In the genomic region with DNA sequence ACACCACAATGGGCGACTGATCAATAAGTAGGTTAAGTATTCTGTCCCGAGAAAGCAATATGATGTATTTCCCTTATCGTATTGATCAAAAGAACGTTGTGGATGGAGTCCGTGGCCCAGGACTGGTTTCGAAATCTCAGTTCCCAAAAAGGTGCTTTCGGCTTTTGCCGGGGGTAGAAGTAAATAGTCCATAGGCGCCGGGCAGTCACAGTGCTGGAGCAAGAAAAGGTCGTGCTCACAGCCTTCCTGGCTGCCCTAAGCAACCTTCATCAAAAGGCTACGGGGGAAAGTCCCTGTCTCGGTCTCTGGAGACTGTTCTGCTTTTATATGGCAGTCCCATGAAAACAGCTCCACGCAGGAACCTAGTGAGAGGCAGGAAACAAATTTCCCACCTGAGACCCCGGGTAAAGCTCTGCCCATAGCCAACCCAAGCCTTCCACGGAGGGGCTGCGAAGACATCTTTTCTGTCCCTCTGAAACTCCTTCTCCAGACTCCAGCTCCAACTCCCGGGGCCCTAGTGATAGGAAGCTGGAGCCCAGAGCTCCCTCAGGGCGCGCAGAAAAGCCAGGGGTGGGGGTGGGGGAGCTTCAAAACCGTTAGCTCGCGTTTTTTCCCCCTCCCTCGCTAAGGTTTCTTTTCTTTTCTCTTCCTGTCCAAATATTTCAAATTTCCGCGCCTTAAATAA, we compare ENCODE assay signal across 7 cellular contexts. TPM values are rescaled to one million over a fixed set of nuclear protein-coding genes. Genes with fewer than 3 reads are reported as not detected.
DNase-seq lines count a peak whose midpoint lies in the region; ATAC-seq and TF ChIP-seq lines count a peak whose summit lies in the region.

No MANE protein-coding gene starts in this region.

- ATAC-seq in GM21528 (IDR thresholded peaks at IDR 0.05; ENCODE audit: low FRiP score, unreplicated experiment) = peak; percentile 56

- no peaks in the 10 kb centered on the region for H3K9me3 ChIP-seq in HUES64 (ENCODE audit: insufficient read depth, low read depth, low read length)
- no peaks in the 10 kb centered on the region for H3K9me3 ChIP-seq in stomach

- DNase-seq in GM03348 (ENCODE audit: low spot score) (peak; percentile 71), SHP77 treated with DMSO at 0.1 percent for 48 hours (lab: John Stamatoyannopoulos, UW) (peak; percentile 83), cardiac fibroblast (ENCODE audit: low read depth in 2 of 2) (peak; percentile 51 to 69), kidney epithelial cell (ENCODE audit: low read depth) (no peak), stomach (no peak)

- intact Hi-C loops in stomach (cut with DNase I; ENCODE audit: low total_unique reads) = no loop called here

- H3K4me1 ChIP-seq in HUES64 (ENCODE audit: insufficient read depth, low read length) (peaks cover 24% of the 10 kb centered on the region), stomach (peaks cover 0 to 28% (median 18%) of the 10 kb centered on the region in 4 donors)

- H3K36me3 ChIP-seq in HUES64 (ENCODE audit: insufficient read depth, low read length) (no peaks in the 10 kb centered on the region), kidney epithelial cell (ENCODE audit: control insufficient read depth, insufficient read depth, low read length) (no peaks in the 10 kb centered on the region), stomach (no peaks in the 10 kb centered on the region)

- peak overlapping the region; percentile 52 for H3K4me3 ChIP-seq in HUES64 (ENCODE audit: low read length)
- peak overlapping the region; percentile 79 to 80 for H3K4me3 ChIP-seq in cardiac fibroblast (replicated peaks in 1 of 2; ENCODE audit: low read depth in 2 of 2, low read length in 2 of 2)
- H3K4me3 ChIP-seq in kidney epithelial cell (ENCODE audit: low read depth, low read length) = peak overlapping the region; percentile 49
- peak overlapping the region; percentile 76 to 97 (median 84) for H3K4me3 ChIP-seq in stomach

- no peak for TF ChIP-seq POLR2A in stomach (IDR thresholded peaks at IDR 0.05)

- 2% methylated on average over 26 of the region's 26 CpGs for WGBS in HUES64
- 3 to 5% (median 4%) methylated on average over 26 of the region's 26 CpGs for WGBS in stomach, 5 donors

- no peak overlapping the region for H3K9ac ChIP-seq in HUES64 (ENCODE audit: low read depth, low read length)

- H3K27me3 ChIP-seq in HUES64 (ENCODE audit: insufficient read depth, low read length) = peaks cover 99% of the 10 kb centered on the region
- H3K27me3 ChIP-seq in kidney epithelial cell (ENCODE audit: control insufficient read depth, insufficient read depth, low read length) = peaks cover 38% of the 10 kb centered on the region
- H3K27me3 ChIP-seq in stomach = peaks cover 0 to 31% (median 13%) of the 10 kb centered on the region in 3 donors

- TF ChIP-seq EP300 in stomach (IDR thresholded peaks at IDR 0.05) = no peak

- no peak for TF ChIP-seq CTCF in cardiac fibroblast (IDR thresholded peaks at IDR 0.05; ENCODE audit: low read depth, low read length)
- TF ChIP-seq CTCF in kidney epithelial cell (IDR thresholded peaks at IDR 0.05; ENCODE audit: insufficient read depth, low read length, poor library complexity, severe bottlenecking) = no peak
- TF ChIP-seq CTCF in stomach (IDR thresholded peaks at IDR 0.05) = no peak

- H3K27ac ChIP-seq in HUES64 (ENCODE audit: low read depth, low read length) (no peak overlapping the region), stomach (peak overlapping the region; percentile 84 to 94 (median 89))

RNA-seq across cellular contexts. Expression of gene CDKN2C, which starts 7.0 kb away (rescaled TPM):
- polyA plus RNA-seq in HUES64 (2013, experiment 1 of 2) = not detected
- 0.32 TPM for polyA plus RNA-seq in HUES64 (2013, experiment 2 of 2)
- total RNA-seq in kidney epithelial cell = 0.07 and 0.13 TPM in 2 replicates
- 10 to 100 TPM in 2 of 5 donors, 1 to 10 TPM in 3; 3.5 to 11.7 (median 9.4) TPM for total RNA-seq in stomach
- polyA plus RNA-seq in stomach = 10 to 100 TPM in 2 of 3 donors, 1 to 10 TPM in 1; 9.7 to 14.1 (median 12.5) TPM

RNA-seq across cellular contexts. Expression of gene FAF1, which starts 17.0 kb away (rescaled TPM):
- 57.9 TPM for polyA plus RNA-seq in HUES64 (2013, experiment 1 of 2)
- 62.6 TPM for polyA plus RNA-seq in HUES64 (2013, experiment 2 of 2)
- 57.8 and 61.3 TPM in 2 replicates for total RNA-seq in kidney epithelial cell
- 100 to 1,000 TPM in 1 of 5 donors, 10 to 100 TPM in 4; 22.5 to 144 (median 61.0) TPM for total RNA-seq in stomach
- polyA plus RNA-seq in stomach = 10 to 100 TPM; 20.1 to 27.8 (median 23.2) TPM

Comparison
In these comparisons a context has a peak if more than half of its experiments do, and no peak if none do; other contexts are left out.
1. DNase-seq: peak in GM03348 (single experiment), SHP77 treated with DMSO at 0.1 percent for 48 hours (single experiment) and cardiac fibroblast (2 of 2); none in kidney epithelial cell (single experiment) and stomach (single experiment).
2. Peak in every context shown above with its lines, with median percentiles within 50 percentile points of each other: H3K4me3 ChIP-seq.